ENCODE assay signal across 1 cellular context in genomic region chr5:148877421-148877820, GRCh38. TPM values are rescaled to one million over a fixed set of nuclear protein-coding genes. Genes with fewer than 3 reads are reported as not detected.
"Had no signal": no experiment of that assay in that cellular context is flagged by ENCODE, and none has a peak within 500 bp of the region (broad histone marks: within the 10 kb centered on the region; RNA-seq: fewer than 3 reads in every experiment).

No MANE protein-coding gene starts in this region.

RNA-seq across cellular contexts. Expression of gene ADRB2, which starts 51.0 kb away (rescaled TPM):
- total RNA-seq: HepG2 had no signal
